In genomic region chr7:143882611-143883078, GRCh38 we compare ENCODE assay signal across 1 cellular context.
A peak's percentile ranks its signal among the peaks of the same experiment; 100 is the strongest.
TF ChIP-seq lines count a peak whose summit lies in the region.

No MANE protein-coding gene starts in this region.

TF ChIP-seq in HepG2, 621 proteins besides CTCF, POLR2A, EP300 and RAD21 (continued from another document and continues in another):
- TF ChIP-seq ZBED4 (CRISPR knock-in tag; IDR thresholded peaks at IDR 0.05; ENCODE audit: borderline replicate concordance) (no peak), CHD2 (IDR thresholded peaks at IDR 0.05; ENCODE audit: low read depth, low read length) (peak; percentile 18; the same call in 1 of the 2 replicates), BORCS8-MEF2B (CRISPR knock-in tag; IDR thresholded peaks at IDR 0.05) (no peak; the same call in 1 of the 2 replicates), ZNF275 (CRISPR knock-in tag; IDR thresholded peaks at IDR 0.05; ENCODE audit: borderline replicate concordance) (0 out of 2 replicates have a peak, but pooled peaks have one; percentile 30), ELF3 (CRISPR knock-in tag; IDR thresholded peaks at IDR 0.05) (0 out of 2 replicates have a peak, but pooled peaks have one; percentile 29), HOXD1 (CRISPR knock-in tag; IDR thresholded peaks at IDR 0.05) (0 out of 2 replicates have a peak, but pooled peaks have one; percentile 42), NFIC (IDR thresholded peaks at IDR 0.05; ENCODE audit: low read length) (no peak), ZNF609 (CRISPR knock-in tag; IDR thresholded peaks at IDR 0.05; ENCODE audit: borderline replicate concordance) (no peak), RBM39 (IDR thresholded peaks at IDR 0.05; ENCODE audit: low read depth, low read length, poor library complexity, severe bottlenecking) (peak; percentile 63), GATA4 (IDR thresholded peaks at IDR 0.05; ENCODE audit: borderline replicate concordance, low read depth) (no peak), ZNF678 (CRISPR knock-in tag; IDR thresholded peaks at IDR 0.05) (no peak), RFXANK (CRISPR knock-in tag; IDR thresholded peaks at IDR 0.05) (no peak), ZNF777 (CRISPR knock-in tag; IDR thresholded peaks at IDR 0.05) (peak; percentile 47; the same call in 1 of the 2 replicates), AGO1 (IDR thresholded peaks at IDR 0.05; ENCODE audit: low read depth, low read length, poor library complexity, severe bottlenecking) (peak; percentile 68), RBM22 (optimal IDR thresholded peaks at IDR 0.05; ENCODE audit: low read length) (peak; percentile 91), ZNF747 (CRISPR knock-in tag; IDR thresholded peaks at IDR 0.05; ENCODE audit: borderline replicate concordance) (no peak), PITX1 (CRISPR knock-in tag; IDR thresholded peaks at IDR 0.05) (no peak), ZNF251 (CRISPR knock-in tag; IDR thresholded peaks at IDR 0.05) (no peak), NCOA1 (CRISPR knock-in tag; IDR thresholded peaks at IDR 0.05) (no peak), BCL3 (CRISPR knock-in tag; IDR thresholded peaks at IDR 0.05) (no peak), TRAFD1 (CRISPR knock-in tag; IDR thresholded peaks at IDR 0.05; ENCODE audit: borderline replicate concordance) (no peak), ZNF468 (CRISPR knock-in tag; IDR thresholded peaks at IDR 0.05) (no peak), AGO2 (optimal IDR thresholded peaks at IDR 0.05; ENCODE audit: low read depth, low read length) (peak; percentile 98), RFX5 (IDR thresholded peaks at IDR 0.05; ENCODE audit: low read depth, low read length) (no peak), RARA (CRISPR knock-in tag; IDR thresholded peaks at IDR 0.05) (0 out of 2 replicates have a peak, but pooled peaks have one; percentile 16), CBFB (CRISPR knock-in tag; IDR thresholded peaks at IDR 0.05) (no peak), EEA1 (CRISPR knock-in tag; IDR thresholded peaks at IDR 0.05; ENCODE audit: borderline replicate concordance) (no peak), ZNF652 (CRISPR knock-in tag; IDR thresholded peaks at IDR 0.05; ENCODE audit: borderline replicate concordance, low read depth) (no peak), ZNF232 (CRISPR knock-in tag; IDR thresholded peaks at IDR 0.05; ENCODE audit: borderline replicate concordance) (peak; percentile 31; the same call in 1 of the 2 replicates), ZNF574 (CRISPR knock-in tag; IDR thresholded peaks at IDR 0.05) (no peak), ZNF292 (CRISPR knock-in tag; IDR thresholded peaks at IDR 0.05; ENCODE audit: borderline replicate concordance, low read depth) (peak; percentile 16; the same call in 1 of the 2 replicates), EZH2 (conservative IDR thresholded peaks at IDR 0.05; ENCODE audit: low read depth, low read length) (no peak), ETV5 (CRISPR knock-in tag; IDR thresholded peaks at IDR 0.05; ENCODE audit: borderline replicate concordance) (peak; percentile 38; the same call in 1 of the 2 replicates), CSRNP1 (CRISPR knock-in tag; IDR thresholded peaks at IDR 0.05) (no peak), HES4 (CRISPR knock-in tag; IDR thresholded peaks at IDR 0.05; ENCODE audit: borderline replicate concordance) (0 out of 2 replicates have a peak, but pooled peaks have one; percentile 11), ZSCAN20 (CRISPR knock-in tag; IDR thresholded peaks at IDR 0.05; ENCODE audit: borderline replicate concordance) (no peak), ZNF564 (CRISPR knock-in tag; IDR thresholded peaks at IDR 0.05) (0 out of 2 replicates have a peak, but pooled peaks have one; percentile 59), PHB2 (IDR thresholded peaks at IDR 0.05; ENCODE audit: partially characterized antibody) (no peak), ARID5B (CRISPR knock-in tag; IDR thresholded peaks at IDR 0.05) (0 out of 2 replicates have a peak, but pooled peaks have one; percentile 22)
